Comparison of ENCODE assay signal across 8 cellular contexts in the genomic region with DNA sequence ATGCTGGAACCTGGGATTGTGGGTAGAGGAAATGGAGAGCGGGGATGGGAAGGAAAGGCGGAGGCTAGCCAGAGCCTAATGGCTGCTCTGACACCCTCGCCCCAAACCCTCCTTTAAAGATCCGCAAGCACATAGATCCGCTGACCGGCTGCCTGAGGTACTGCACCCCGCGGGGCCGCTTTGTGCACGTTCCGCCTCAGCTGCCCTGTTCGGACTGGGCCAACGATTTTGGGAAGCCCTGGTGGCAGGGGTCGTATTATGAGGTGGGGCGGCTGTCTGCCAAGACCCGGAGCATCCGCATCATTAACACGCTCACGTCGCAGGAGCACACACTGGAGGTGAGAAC.
DNase-seq lines count a peak whose midpoint lies in the region; ATAC-seq lines count a peak whose summit lies in the region.

No MANE protein-coding gene starts in this region.

- H3K36me3 ChIP-seq in iPS-18a (ENCODE audit: control insufficient read depth, low read depth, low read length), result no peaks in the 10 kb centered on the region

- no peak overlapping the region for H3K27ac ChIP-seq in iPS-18a (ENCODE audit: low read length)

- peaks cover 34% of the 10 kb centered on the region for H3K27me3 ChIP-seq in iPS-18a (ENCODE audit: control insufficient read depth, insufficient read depth, low read length)

- H3K9me3 ChIP-seq in iPS-18a (ENCODE audit: control insufficient read depth, low read depth, low read length), result no peaks in the 10 kb centered on the region

- no peak for ATAC-seq in GM18909 (IDR thresholded peaks at IDR 0.05; ENCODE audit: poor library complexity, unreplicated experiment)

- peak overlapping the region; percentile 87 for H3K9ac ChIP-seq in iPS-18a (ENCODE audit: low read length)

- H3K4me1 ChIP-seq in iPS-18a (ENCODE audit: control insufficient read depth, low read depth, low read length), result peaks cover 25% of the 10 kb centered on the region

- DNase-seq in DMS 273 (lab: John Stamatoyannopoulos, UW; ENCODE audit: unreplicated experiment) (peak; percentile 79), DMS 273 treated with DMSO at 0.1 percent for 48 hours (lab: John Stamatoyannopoulos, UW) (no peak), NCI-H1105 (lab: John Stamatoyannopoulos, UW) (peak; percentile 56), amniotic stem cell (lab: John Stamatoyannopoulos, UW) (peak; percentile 44), NCI-H526 treated with DMSO at 0.1 percent for 48 hours (lab: John Stamatoyannopoulos, UW) (no peak)
- DNase-seq in stimulated activated CD4-positive, alpha-beta T cell treated with anti-CD3 and anti-CD28 coated beads, Interleukin-2, amount 100 ng/mL, for 24 hours, result peak; percentile 45 to 52

- peak overlapping the region; percentile 80 for H3K4me3 ChIP-seq in iPS-18a (ENCODE audit: low read length)

Comparison
In these comparisons a context has a peak if more than half of its experiments do, and no peak if none do; other contexts are left out.
1. DNase-seq: peak in DMS 273 (single experiment), NCI-H1105 (single experiment), amniotic stem cell (single experiment) and stimulated activated CD4-positive, alpha-beta T cell treated with anti-CD3 and anti-CD28 coated beads, Interleukin-2, amount 100 ng/mL, for 24 hours (2 of 2); none in DMS 273 treated with DMSO at 0.1 percent for 48 hours (single experiment) and NCI-H526 treated with DMSO at 0.1 percent for 48 hours (single experiment).